15 cellular contexts compared by ENCODE assay signal in the genomic region with DNA sequence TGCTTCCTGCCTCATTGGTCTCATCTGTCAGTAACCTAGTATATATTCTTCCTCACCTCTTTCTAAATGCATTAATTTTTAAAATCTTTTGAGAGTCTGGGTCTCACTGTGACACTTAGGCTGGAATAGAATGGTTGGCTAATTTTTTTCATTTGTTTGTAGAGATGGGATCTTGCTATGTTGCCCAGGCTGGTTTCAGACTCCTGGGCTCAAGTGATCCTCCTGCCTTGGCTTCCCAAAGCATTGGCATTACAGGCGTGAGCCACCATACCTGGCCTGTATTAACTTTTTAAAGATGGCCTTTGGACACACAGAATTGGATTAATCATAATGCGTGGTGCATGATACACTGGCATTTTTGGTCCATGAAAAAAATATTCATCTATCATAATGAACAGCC. TPM values are rescaled to one million over a fixed set of nuclear protein-coding genes. Genes with fewer than 3 reads are reported as not detected.
DNase-seq lines count a peak whose midpoint lies in the region; ATAC-seq and TF ChIP-seq lines count a peak whose summit lies in the region.
"Had no signal": no experiment of that assay in that cellular context is flagged by ENCODE, and none has a peak within 500 bp of the region (broad histone marks: within the 10 kb centered on the region; RNA-seq: fewer than 3 reads in every experiment).

No MANE protein-coding gene starts in this region.

- H3K27me3 ChIP-seq in Caco-2 (replicated peaks; ENCODE audit: control insufficient read depth, insufficient read depth, low read length) (no peaks in the 10 kb centered on the region), Peyer's patch (no peaks in the 10 kb centered on the region), hepatocyte (no peaks in the 10 kb centered on the region), transverse colon (no peaks in the 10 kb centered on the region)

- no peak for TF ChIP-seq EP300 in transverse colon (IDR thresholded peaks at IDR 0.05; ENCODE audit: low read depth)

- TF ChIP-seq CTCF in Caco-2 (IDR thresholded peaks at IDR 0.05; ENCODE audit: insufficient read depth in 1 of 2, low read depth in 1 of 2, low read length in 1 of 2, severe bottlenecking in 1 of 2, unreplicated experiment in 1 of 2) (no peak), Peyer's patch (IDR thresholded peaks at IDR 0.05) (no peak), hepatocyte (IDR thresholded peaks at IDR 0.05; ENCODE audit: poor library complexity) (no peak), transverse colon (IDR thresholded peaks at IDR 0.05) (no peak)

- H4K20me1 ChIP-seq in hepatocyte (ENCODE audit: insufficient read depth, poor library complexity, severe bottlenecking), result no peaks in the 10 kb centered on the region

- no TSS peak for BruUV-seq in Caco-2 (replicated peaks; lab: Mats Ljungman, UMichigan)

- peaks cover 5% of the 10 kb centered on the region for H3K36me3 ChIP-seq in Caco-2 (ENCODE audit: control insufficient read depth, insufficient read depth, low read length)
- H3K36me3 ChIP-seq in Peyer's patch, result no peaks in the 10 kb centered on the region
- H3K36me3 ChIP-seq in hepatocyte (replicated peaks; ENCODE audit: insufficient read depth, low read depth), result no peaks in the 10 kb centered on the region
- no peaks in the 10 kb centered on the region for H3K36me3 ChIP-seq in transverse colon

- H3K4me1 Mint-ChIP-seq in Caco-2 (ENCODE audit: low read depth, unreplicated experiment), result peaks cover 56% of the 10 kb centered on the region

- DNase-seq in Caco-2, result peak in 1 of 2 experiments; percentile 3
- no peak for DNase-seq in Peyer's patch
- DNase-seq in hepatocyte (ENCODE audit: low spot score), result no peak
- DNase-seq in transverse colon, result no peak
- no peak for DNase-seq in sciatic nerve (ENCODE audit: low spot score)
- no peak for DNase-seq in Ammon's horn (ENCODE audit: low spot score)
- DNase-seq: CD8-positive, alpha-beta T cell; COR-L47; GF-D8; H7; IMR-90 had no signal

- peak overlapping the region; percentile 63 for H3K4me2 ChIP-seq in hepatocyte
- H3K4me2 ChIP-seq: GM23338 had no signal

- no peaks in the 10 kb centered on the region for H3K9me2 ChIP-seq in hepatocyte (replicated peaks; ENCODE audit: insufficient read depth)

- WGBS in hepatocyte (ENCODE audit: low lambda C conversion rate, missing lambda C conversion rate), result 93% methylated on average over 2 of the region's 2 CpGs
- WGBS in transverse colon (ENCODE audit: low coverage in 1 of 2), 2 donors, result 95 to 100% methylated on average over 1 to 2 of the region's 2 CpGs

- no peaks in the 10 kb centered on the region for H3K27me3 Mint-ChIP-seq in Caco-2 (ENCODE audit: insufficient read depth, unreplicated experiment)

- no peak overlapping the region for H2AFZ ChIP-seq in hepatocyte
- H2AFZ ChIP-seq: GM23338 had no signal

- H3K4me1 ChIP-seq in Caco-2, result peaks cover 64% of the 10 kb centered on the region
- peaks cover 0 to 51% (median 4%) of the 10 kb centered on the region in 4 donors for H3K4me1 ChIP-seq in Peyer's patch
- H3K4me1 ChIP-seq in hepatocyte (ENCODE audit: insufficient read depth), result peaks cover 68% of the 10 kb centered on the region
- H3K4me1 ChIP-seq in transverse colon, result peaks cover 13 to 83% (median 45%) of the 10 kb centered on the region in 4 donors

- ATAC-seq in sciatic nerve (no peak), GM18907 (IDR thresholded peaks at IDR 0.05; ENCODE audit: unreplicated experiment) (no peak)
- ATAC-seq: CD8-positive, alpha-beta T cell; GM23338 had no signal

- POLR2A ChIA-PET in Caco-2 (lab: Charles Lee), result no interaction called here

- H3K27ac ChIP-seq in Peyer's patch, result peak overlapping the region in 3 of 4 donors; percentile 56 to 91 (median 83)
- H3K27ac ChIP-seq in hepatocyte, result peak overlapping the region; percentile 94
- H3K27ac ChIP-seq in transverse colon, result peak overlapping the region; percentile 68 to 91 (median 78)

- H3K4me3 ChIP-seq in Caco-2 (ENCODE audit: low read depth, low read length) (no peak overlapping the region), Peyer's patch (peak overlapping the region in 1 of 4 donors; percentile 20), hepatocyte (no peak overlapping the region), transverse colon (no peak overlapping the region)
- H3K4me3 ChIP-seq: GM23338 had no signal

- peaks cover 96% of the 10 kb centered on the region for H3K36me3 Mint-ChIP-seq in Caco-2 (ENCODE audit: insufficient read depth, unreplicated experiment)

- in situ Hi-C loops in transverse colon (cut with MboI; ENCODE audit: low pct_ligation_motif_present in 1 of 4, low pct_unique_long_range_greater_than_20kb in 1 of 4, low sequenced_read_pairs in 3 of 4), result no loop called here

- intact Hi-C loops in Caco-2 (cut with micrococcal nuclease; ENCODE audit: unreplicated experiment), result no loop called here
- intact Hi-C loops in transverse colon (cut with DNase I; ENCODE audit: low total_unique reads), result no loop called here
- intact Hi-C loops in sciatic nerve (cut with DNase I), result no loop called here

- peak overlapping the region; percentile 97 for H3K27ac Mint-ChIP-seq in Caco-2 (ENCODE audit: unreplicated experiment)
- H3K27ac Mint-ChIP-seq: CD14-positive monocyte; CD8-positive, alpha-beta T cell; GM23338 had no signal

- peaks cover 59% of the 10 kb centered on the region for H3K79me2 ChIP-seq in hepatocyte

- H3K9me3 ChIP-seq in Caco-2 (peaks cover 14% of the 10 kb centered on the region), Peyer's patch (no peaks in the 10 kb centered on the region), hepatocyte (ENCODE audit: low read depth) (peaks cover 4% of the 10 kb centered on the region), transverse colon (no peaks in the 10 kb centered on the region)

- H3K9me3 Mint-ChIP-seq in Caco-2 (ENCODE audit: unreplicated experiment), result peaks cover 9% of the 10 kb centered on the region

- TF ChIP-seq POLR2A in Peyer's patch (IDR thresholded peaks at IDR 0.05), result no peak
- TF ChIP-seq POLR2A in transverse colon (IDR thresholded peaks at IDR 0.05), result no peak

- no peak overlapping the region for H3K4me3 Mint-ChIP-seq in Caco-2 (ENCODE audit: unreplicated experiment)
- H3K4me3 Mint-ChIP-seq: CD14-positive monocyte; CD8-positive, alpha-beta T cell; GM23338 had no signal

- CTCF ChIA-PET in Caco-2 (lab: Charles Lee), result no interaction called here

RNA-seq across cellular contexts. Expression of a gene that starts 29.9 kb away (rescaled TPM):
- total RNA-seq in Caco-2 (2022) (125 and 129 TPM in 2 replicates), Peyer's patch (100 to 1,000 TPM in 3 of 4 donors, 10 to 100 TPM in 1; 63.5 to 304 (median 264) TPM), hepatocyte (14.2 and 23.3 TPM in 2 replicates), transverse colon (100 to 1,000 TPM; 191 to 284 (median 231) TPM), sciatic nerve (26.1 TPM)
- 13.7 and 15.6 TPM in 2 replicates for polyA plus RNA-seq in hepatocyte

RNA-seq across cellular contexts. Expression of a gene that starts 30.5 kb away (rescaled TPM):
- not detected in 2 replicates for total RNA-seq in Caco-2 (2022)
- not detected for total RNA-seq in Peyer's patch
- not detected in 2 replicates for total RNA-seq in hepatocyte
- polyA plus RNA-seq in hepatocyte, result 0.11 TPM in 1 of 2 replicates, not detected in the other
- total RNA-seq in transverse colon, result not detected
- not detected for total RNA-seq in sciatic nerve
- total RNA-seq: CD8-positive, alpha-beta T cell; GM23338; H7; IMR-90 had no signal
- polyA plus RNA-seq: BJ, CD14-positive monocyte, IMR-90 had no signal
